In genomic region chr2:218444692-218445357, GRCh38 we compare ENCODE assay signal across 24 cellular contexts. TPM values are rescaled to one million over a fixed set of nuclear protein-coding genes. Genes with fewer than 3 reads are reported as not detected.
DNase-seq lines count a peak whose midpoint lies in the region; ATAC-seq and TF ChIP-seq lines count a peak whose summit lies in the region.
"Had no signal": no experiment of that assay in that cellular context is flagged by ENCODE, and none has a peak within 500 bp of the region (broad histone marks: within the 10 kb centered on the region; RNA-seq: fewer than 3 reads in every experiment).

No MANE protein-coding gene starts in this region.

- H3K9me3 ChIP-seq in BE2C (no peaks in the 10 kb centered on the region), mammary epithelial cell (replicated peaks; ENCODE audit: insufficient read depth, low read length) (no peaks in the 10 kb centered on the region)
- H3K9me3 ChIP-seq: spleen, testis had no signal

- 98% methylated on average over 6 of the region's 7 CpGs for WGBS in mammary epithelial cell (ENCODE audit: low coverage, missing lambda C conversion rate)

- TF ChIP-seq CTCF in BE2C (IDR thresholded peaks at IDR 0.05; ENCODE audit: low read depth, low read length) (no peak), mammary epithelial cell (conservative IDR thresholded peaks at IDR 0.05 in 1 of 2, IDR thresholded peaks at IDR 0.05 in 1 of 2; ENCODE audit: extremely low read depth in 1 of 2, insufficient read depth in 1 of 2, low read depth in 1 of 2, low read length in 2 of 2) (no peak)

- no peaks in the 10 kb centered on the region for H4K20me1 ChIP-seq in mammary epithelial cell (ENCODE audit: insufficient read depth, low read length)

- no peak overlapping the region for H3K9ac ChIP-seq in mammary epithelial cell (ENCODE audit: insufficient read depth, low read length)

- H2AFZ ChIP-seq in mammary epithelial cell (ENCODE audit: low read depth, low read length) = no peak overlapping the region

- no TSS peak for BruUV-seq in mammary epithelial cell (replicated peaks; lab: Mats Ljungman, UMichigan)

- H3K79me2 ChIP-seq in mammary epithelial cell (ENCODE audit: insufficient read depth, low read length) = no peaks in the 10 kb centered on the region

- in situ Hi-C loops in mammary epithelial cell (cut with MboI; ENCODE audit: low sequenced_read_pairs in 2 of 2) = no loop called here

- DNase-seq in BE2C (peak; percentile 28), HuH-7 (ENCODE audit: low spot score) (peak; percentile 76), islet precursor cell (peak; percentile 90), posterior vena cava (ENCODE audit: low spot score) (peak; percentile 28), OCI-M2 (lab: John Stamatoyannopoulos, UW; ENCODE audit: unreplicated experiment) (no peak), NCI-H2107 treated with DMSO at 0.1 percent for 48 hours (lab: John Stamatoyannopoulos, UW; ENCODE audit: unreplicated experiment) (no peak), mammary epithelial cell (no peak)
- DNase-seq: activated CD4-positive, alpha-beta T cell treated with anti-CD3 and anti-CD28 coated beads, Interleukin-2, amount 50 U/mL, for 48 hours; activated gamma-delta T cell; CD4-positive, CD25-positive, alpha-beta regulatory T cell; kidney; NCI-H524; nucleus accumbens; spleen; stimulated activated CD4-positive, alpha-beta T cell treated with anti-CD3 and anti-CD28 coated beads, Interleukin-2, amount 100 ng/mL, for 48 hours; stimulated activated naive CD4-positive, alpha-beta T cell treated with Interleukin-2 at 50 U/mL for 16 hours; testis had no signal

- no peak overlapping the region for H3K27ac ChIP-seq in mammary epithelial cell (ENCODE audit: insufficient read depth, low read depth, low read length)
- H3K27ac ChIP-seq: dorsolateral prefrontal cortex, spleen, testis had no signal

- intact Hi-C loops in posterior vena cava (cut with DNase I) (no loop called here), mammary epithelial cell (cut with micrococcal nuclease) (no loop called here)

- H3K4me3 ChIP-seq in BE2C (ENCODE audit: low read depth, low read length) (no peak overlapping the region), mammary epithelial cell (replicated peaks in 1 of 3; ENCODE audit: insufficient read depth in 1 of 3, low read depth in 2 of 3, low read length in 3 of 3) (no peak overlapping the region)
- H3K4me3 ChIP-seq: dorsolateral prefrontal cortex, K562, spleen, testis had no signal

- CTCF ChIA-PET in mammary epithelial cell (lab: Charles Lee; ENCODE audit: low non-redundant PET) = no interaction called here

- no peak for ATAC-seq in HG03108 (IDR thresholded peaks at IDR 0.05; ENCODE audit: unreplicated experiment)
- ATAC-seq: K562 had no signal

- H3K4me2 ChIP-seq in mammary epithelial cell (ENCODE audit: insufficient read depth, low read depth, low read length) = no peak overlapping the region

- H3K36me3 ChIP-seq in BE2C = peaks cover 8% of the 10 kb centered on the region; the same call in 1 of the 2 replicates
- H3K36me3 ChIP-seq in mammary epithelial cell (ENCODE audit: insufficient read depth, low read length) = peaks cover 2% of the 10 kb centered on the region

- H3K4me1 ChIP-seq in BE2C (peaks cover 14% of the 10 kb centered on the region), mammary epithelial cell (ENCODE audit: insufficient read depth, low read length) (peaks cover 14% of the 10 kb centered on the region)
- H3K4me1 ChIP-seq: spleen, testis had no signal

- dilution Hi-C loops in mammary epithelial cell (cut with HindIII; ENCODE audit: low sequenced_read_pairs) = no loop called here

- H3K27me3 ChIP-seq in BE2C = no peaks in the 10 kb centered on the region
- H3K27me3 ChIP-seq in mammary epithelial cell (ENCODE audit: insufficient read depth, low read length) = no peaks in the 10 kb centered on the region
- H3K27me3 ChIP-seq: dorsolateral prefrontal cortex, spleen, testis had no signal

RNA-seq across cellular contexts. Expression of gene VIL1, which starts 25.9 kb away (rescaled TPM):
- 0.11 TPM for polyA plus RNA-seq in BE2C (2012; ENCODE audit: insufficient read depth, insufficient read length, low read depth)
- total RNA-seq in posterior vena cava (not detected), mammary epithelial cell (not detected)
- polyA plus RNA-seq in mammary epithelial cell = 0.01 TPM
- polyA minus RNA-seq in mammary epithelial cell = not detected
- total RNA-seq: endothelial cell of umbilical vein; lung microvascular endothelial cell; RPMI7951; T-helper 2 cell treated with Interferon-gamma antibody and Interleukin-4, amounts not matched to agents 100 ng/mL and 5 ng/mL, for 36 hours had no signal
- polyA plus RNA-seq: endothelial cell of umbilical vein had no signal

RNA-seq across cellular contexts. Expression of gene CTDSP1, which starts 45.2 kb away (rescaled TPM):
- 110 TPM for polyA plus RNA-seq in BE2C (2012; ENCODE audit: insufficient read depth, insufficient read length, low read depth)
- 100 to 1,000 TPM; 112 to 142 TPM for total RNA-seq in posterior vena cava
- total RNA-seq in mammary epithelial cell = 10 to 100 TPM; 27.0 to 58.0 TPM
- polyA plus RNA-seq in mammary epithelial cell = 79.1 TPM
- 123 TPM for polyA minus RNA-seq in mammary epithelial cell

Comparison
In these comparisons a context has a peak if more than half of its experiments do, and no peak if none do; other contexts are left out.
1. DNase-seq: peak in BE2C (single experiment), HuH-7 (single experiment), islet precursor cell (single experiment) and posterior vena cava (single experiment); none in OCI-M2 (single experiment), NCI-H2107 treated with DMSO at 0.1 percent for 48 hours (single experiment) and mammary epithelial cell (single experiment).